ENCODE assay signal across 20 cellular contexts in genomic region chr6:110612298-110612697, GRCh38.
"Had no signal": no experiment of that assay in that cellular context is flagged by ENCODE, and none has a peak within 500 bp of the region (broad histone marks: within the 10 kb centered on the region; RNA-seq: fewer than 3 reads in every experiment).

No MANE protein-coding gene starts in this region.

- H3K27ac Mint-ChIP-seq: dendritic cell treated with granulocyte-macrophage colony-stimulating factor and Interleukin-4, amounts not matched to agents 40 ng/mL and 50 ng/mL, for 4 days; immature natural killer cell; natural killer cell treated with Interleukin-12 subunit alpha and Interleukin-12 subunit beta and Interleukin-15 and Interleukin-18, amount 100 ng/mL, for 72 hours; neural progenitor cell; type B pancreatic cell had no signal

- H3K27me3 ChIP-seq: esophagus squamous epithelium, neural progenitor cell, stomach, thyroid gland had no signal

- H3K9ac ChIP-seq: neural progenitor cell, parathyroid adenoma had no signal

- H3K27ac ChIP-seq: esophagus squamous epithelium, left ventricle myocardium inferior, lower lobe of right lung, neural progenitor cell, parathyroid adenoma, psoas muscle, stomach, thyroid gland had no signal

- H3K36me3 Mint-ChIP-seq: natural killer cell treated with Interleukin-12 subunit alpha and Interleukin-12 subunit beta and Interleukin-15 and Interleukin-18, amount 100 ng/mL, for 72 hours had no signal

- H3K4me1 ChIP-seq: esophagus squamous epithelium, lower lobe of right lung, parathyroid adenoma, psoas muscle, thyroid gland had no signal

- H3K4me3 Mint-ChIP-seq: dendritic cell treated with granulocyte-macrophage colony-stimulating factor and Interleukin-4, amounts not matched to agents 40 ng/mL and 50 ng/mL, for 4 days; immature natural killer cell; natural killer cell treated with Interleukin-12 subunit alpha and Interleukin-12 subunit beta and Interleukin-15 and Interleukin-18, amount 100 ng/mL, for 72 hours; neural progenitor cell; type B pancreatic cell had no signal

- ATAC-seq: left cardiac atrium; lower lobe of right lung; natural killer cell treated with Interleukin-12 subunit alpha and Interleukin-12 subunit beta and Interleukin-15 and Interleukin-18, amount 100 ng/mL, for 72 hours; psoas muscle; sciatic nerve had no signal

- H3K9me3 ChIP-seq: esophagus squamous epithelium, left ventricle myocardium inferior, lower lobe of right lung, psoas muscle, stomach, thyroid gland had no signal

- H2AFZ ChIP-seq: neural progenitor cell, parathyroid adenoma had no signal

- H3K9me3 Mint-ChIP-seq: dendritic cell treated with granulocyte-macrophage colony-stimulating factor and Interleukin-4, amounts not matched to agents 40 ng/mL and 50 ng/mL, for 4 days; immature natural killer cell; natural killer cell treated with Interleukin-12 subunit alpha and Interleukin-12 subunit beta and Interleukin-15 and Interleukin-18, amount 100 ng/mL, for 72 hours; neural progenitor cell; type B pancreatic cell had no signal

- H3K4me2 ChIP-seq: neural progenitor cell had no signal

- H3K79me2 ChIP-seq: parathyroid adenoma had no signal

- H3K4me3 ChIP-seq: esophagus squamous epithelium, left ventricle myocardium inferior, lower lobe of right lung, neural progenitor cell, psoas muscle, stomach, thyroid gland had no signal

- DNase-seq: esophagus squamous epithelium; foreskin fibroblast; immature natural killer cell; left cardiac atrium; left ventricle myocardium inferior; lower lobe of right lung; mesenchymal stem cell; midbrain; occipital lobe; psoas muscle; retina; stimulated activated naive CD4-positive, alpha-beta T cell; stomach; thyroid gland had no signal

- H3K27me3 Mint-ChIP-seq: dendritic cell treated with granulocyte-macrophage colony-stimulating factor and Interleukin-4, amounts not matched to agents 40 ng/mL and 50 ng/mL, for 4 days; natural killer cell treated with Interleukin-12 subunit alpha and Interleukin-12 subunit beta and Interleukin-15 and Interleukin-18, amount 100 ng/mL, for 72 hours; type B pancreatic cell had no signal
